In genomic region chr10:50174788-50175525, GRCh38 we compare ENCODE assay signal across 8 cellular contexts.
DNase-seq lines count a peak whose midpoint lies in the region; ATAC-seq, FAIRE-seq and TF ChIP-seq lines count a peak whose summit lies in the region.
"Not testable (repeated sequence)": the region's sequence is repeated elsewhere in the genome, so short reads cannot be mapped to it uniquely, and the experiment has no call there.

No MANE protein-coding gene starts in this region.

- not testable (repeated sequence) for H2AK9ac ChIP-seq in IMR-90 (replicated peaks; ENCODE audit: low read depth, low read length, poor library complexity)

- not testable (repeated sequence) for H4K5ac ChIP-seq in IMR-90 (ENCODE audit: low read depth, low read length)

- not testable (repeated sequence) for H4K91ac ChIP-seq in IMR-90 (ENCODE audit: insufficient read depth, low read depth, low read length)

- WGBS in IMR-90 (ENCODE audit: extremely low coverage in 2 of 2, insufficient read length in 1 of 2), 2 experiments, result no CpG with 5 or more reads among the region's 3 CpGs

- not testable (repeated sequence) for TF ChIP-seq RAD21 in IMR-90 (IDR thresholded peaks at IDR 0.05; ENCODE audit: low read length)

- H2AK5ac ChIP-seq in IMR-90 (ENCODE audit: low read depth, low read length), result not testable (repeated sequence)

- not testable (repeated sequence) for H2AFZ ChIP-seq in IMR-90 (replicated peaks; ENCODE audit: low read length, poor library complexity)

- peak; percentile 18 for DNase-seq in AG08396 (ENCODE audit: low spot score)
- DNase-seq in GM03348 (ENCODE audit: low spot score), result peak; percentile 33
- DNase-seq in IMR-90, result peak; percentile 83
- peak; percentile 28 to 44 for DNase-seq in SJSA1 (ENCODE audit: low read depth in 1 of 2, low spot score in 2 of 2)
- peak; percentile 75 for DNase-seq in astrocyte of the hippocampus (ENCODE audit: low read depth, low spot score)
- DNase-seq in fibroblast of mammary gland (ENCODE audit: low read depth), result peak; percentile 88
- DNase-seq in kidney tubule cell (ENCODE audit: low spot score), result peak; percentile 77
- peak; percentile 6 for DNase-seq in urothelium cell line (ENCODE audit: low spot score)

- not testable (repeated sequence) for H3K79me1 ChIP-seq in IMR-90 (ENCODE audit: low read depth in 1 of 2, low read length in 2 of 2)

- H2BK15ac ChIP-seq in IMR-90 (ENCODE audit: low read depth, low read length), result not testable (repeated sequence)

- not testable (repeated sequence) for H3K4me3 ChIP-seq in IMR-90 (ENCODE audit: insufficient read depth, low read depth, low read length); SJSA1; fibroblast of mammary gland (ENCODE audit: control insufficient read depth, low read depth, low read length)

- intact Hi-C loops in IMR-90 (cut with micrococcal nuclease), result loop anchor here (10.0 kb wide), 1 partner anchor 590 kb away; no protein-coding TSS in a partner anchor

- not testable (repeated sequence) for H4K20me1 ChIP-seq in IMR-90 (ENCODE audit: insufficient read depth, low read length)

- H2BK5ac ChIP-seq in IMR-90 (ENCODE audit: low read depth, low read length, poor library complexity, severe bottlenecking), result not testable (repeated sequence)

- not testable (repeated sequence) for H3K4me1 ChIP-seq in IMR-90 (ENCODE audit: control insufficient read depth, insufficient read depth, low read length); SJSA1 (replicated peaks)

- BruUV-seq in IMR-90 (replicated peaks; lab: Mats Ljungman, UMichigan), result not testable (repeated sequence)

- H3K56ac ChIP-seq in IMR-90 (ENCODE audit: extremely low read depth, insufficient read depth, low read length), result not testable (repeated sequence)

- H3K4me2 ChIP-seq in IMR-90 (ENCODE audit: low read depth, low read length), result not testable (repeated sequence)

- not testable (repeated sequence) for H3K18ac ChIP-seq in IMR-90 (ENCODE audit: low read depth, low read length)

- in situ Hi-C loops in IMR-90 (cut with MboI; ENCODE audit: low sequenced_read_pairs), result not testable (repeated sequence)

- not testable (repeated sequence) for H3K9me1 ChIP-seq in IMR-90 (ENCODE audit: insufficient read depth, low read length)

- TF ChIP-seq CTCF in IMR-90 (conservative IDR thresholded peaks at IDR 0.05; ENCODE audit: low read depth, low read length); fibroblast of mammary gland (conservative IDR thresholded peaks at IDR 0.05; ENCODE audit: control insufficient read depth, insufficient read depth, low read depth, low read length): not testable (repeated sequence)

- POLR2A ChIA-PET in IMR-90 (lab: Charles Lee; ENCODE audit: unreplicated experiment), result not testable (repeated sequence)

- not testable (repeated sequence) for H3K23ac ChIP-seq in IMR-90 (ENCODE audit: low read depth, low read length)

- not testable (repeated sequence) for H4K8ac ChIP-seq in IMR-90 (ENCODE audit: low read depth in 2 of 2, low read length in 2 of 2)

- peak; percentile 89 for ATAC-seq in IMR-90 (ENCODE audit: low read depth)

- not testable (repeated sequence) for FAIRE-seq in urothelium cell line (lab: Jason Lieb, UNC)

- H3K14ac ChIP-seq in IMR-90 (replicated peaks; ENCODE audit: low read depth, low read length), result not testable (repeated sequence)

- H3K27me3 ChIP-seq in IMR-90 (ENCODE audit: control insufficient read depth, insufficient read depth, low read length); SJSA1 (replicated peaks): not testable (repeated sequence)

- not testable (repeated sequence) for H3K27ac ChIP-seq in IMR-90 (ENCODE audit: insufficient read depth, low read length); SJSA1

- dilution Hi-C loops in IMR-90 (cut with HindIII; ENCODE audit: low sequenced_read_pairs, unreplicated experiment), result not testable (repeated sequence)

- H3K4ac ChIP-seq in IMR-90 (ENCODE audit: low read depth, low read length), result not testable (repeated sequence)

- CTCF ChIA-PET in IMR-90 (lab: Yijun Ruan, JAX), result not testable (repeated sequence)

- H3K9ac ChIP-seq in IMR-90 (ENCODE audit: low read depth, low read length), result not testable (repeated sequence)

- H2BK120ac ChIP-seq in IMR-90 (ENCODE audit: low read depth, low read length), result not testable (repeated sequence)

- H2BK20ac ChIP-seq in IMR-90 (ENCODE audit: low read depth, low read length), result not testable (repeated sequence)

- H3K36me3 ChIP-seq in IMR-90 (ENCODE audit: control insufficient read depth, insufficient read depth, low read length); SJSA1: not testable (repeated sequence)

- TF ChIP-seq POLR2A in IMR-90 (IDR thresholded peaks at IDR 0.05; ENCODE audit: low read depth, low read length), result not testable (repeated sequence)

- not testable (repeated sequence) for H3K9me3 ChIP-seq in IMR-90 (ENCODE audit: control insufficient read depth, insufficient read depth, low read length); SJSA1 (replicated peaks)

Comparison
In these comparisons a context has a peak if more than half of its experiments do, and no peak if none do; other contexts are left out.
1. DNase-seq: peak in every context shown above with its lines; median percentile 88 in fibroblast of mammary gland; 83 in IMR-90; 77 in kidney tubule cell; 75 in astrocyte of the hippocampus; 36 in SJSA1; 33 in GM03348; 18 in AG08396; 6 in urothelium cell line.